22 cellular contexts compared by ENCODE assay signal in the genomic region with DNA sequence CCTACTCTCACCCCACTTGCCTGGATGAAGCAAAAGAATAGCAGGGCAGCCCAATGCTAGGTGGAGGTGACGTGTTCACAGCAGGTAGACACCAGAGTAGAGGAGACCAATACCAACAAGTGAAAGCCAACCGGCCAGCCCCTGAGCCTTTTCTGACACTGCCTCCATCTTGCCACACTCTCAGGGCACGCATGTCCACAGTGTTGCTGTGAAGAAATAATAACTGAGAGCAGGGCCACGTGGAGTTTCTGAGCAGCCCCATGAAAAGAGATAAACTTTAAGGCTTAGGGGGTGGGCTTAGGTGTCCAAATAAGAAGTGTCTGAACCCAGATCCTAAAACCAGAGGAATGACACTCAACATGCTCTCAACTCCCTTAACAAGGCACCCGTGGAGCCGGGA. TPM values are rescaled to one million over a fixed set of nuclear protein-coding genes. Genes with fewer than 3 reads are reported as not detected.
DNase-seq lines count a peak whose midpoint lies in the region; ATAC-seq and TF ChIP-seq lines count a peak whose summit lies in the region.
"Had no signal": no experiment of that assay in that cellular context is flagged by ENCODE, and none has a peak within 500 bp of the region (broad histone marks: within the 10 kb centered on the region; RNA-seq: fewer than 3 reads in every experiment).

No MANE protein-coding gene starts in this region.

- H3K36me3 Mint-ChIP-seq in memory B cell (no peaks in the 10 kb centered on the region), type B pancreatic cell (no peaks in the 10 kb centered on the region)
- H3K36me3 Mint-ChIP-seq: CD14-positive monocyte; CD8-positive, alpha-beta memory T cell had no signal

- DNase-seq in activated CD8-positive, alpha-beta memory T cell treated with anti-CD3 and anti-CD28 coated beads for 24 hours: peak; percentile 37
- DNase-seq in activated CD8-positive, alpha-beta memory T cell treated with anti-CD3 and anti-CD28 coated beads, Interleukin-2, amount 50 U/mL, for 4 hours: no peak
- DNase-seq in memory B cell (ENCODE audit: low spot score in 2 of 2) (no peak), type B pancreatic cell (ENCODE audit: extremely low spot score, unreplicated experiment) (peak; percentile 36), pons (ENCODE audit: low spot score) (no peak)
- DNase-seq: 8988T; ACHN; AML-193; BE2C; CD4-positive, alpha-beta T cell; CD8-positive, alpha-beta memory T cell; DMS53; DMS79 treated with DMSO at 0.1 percent for 48 hours; GF-D8; GOT3; H7; HCEC 1CT had no signal

- H3K27me3 Mint-ChIP-seq in memory B cell (peaks cover 1% of the 10 kb centered on the region), type B pancreatic cell (peaks cover 11% of the 10 kb centered on the region)

- no peak for TF ChIP-seq CTCF in type B pancreatic cell (conservative IDR thresholded peaks at IDR 0.05)

- ATAC-seq in memory B cell (ENCODE audit: low read depth) (no peak), HG03342 (IDR thresholded peaks at IDR 0.05; ENCODE audit: unreplicated experiment) (no peak)
- ATAC-seq: A549 had no signal

- peaks cover 15% of the 10 kb centered on the region for H3K4me1 Mint-ChIP-seq in memory B cell
- H3K4me1 Mint-ChIP-seq in type B pancreatic cell (ENCODE audit: unreplicated experiment): no peaks in the 10 kb centered on the region

- H3K4me3 Mint-ChIP-seq in memory B cell (no peak overlapping the region), type B pancreatic cell (no peak overlapping the region)
- H3K4me3 Mint-ChIP-seq: CD14-positive monocyte; CD4-positive, alpha-beta T cell; CD8-positive, alpha-beta memory T cell had no signal

- H3K27ac Mint-ChIP-seq in memory B cell (peak overlapping the region; percentile 21), type B pancreatic cell (no peak overlapping the region)
- H3K27ac Mint-ChIP-seq: CD14-positive monocyte; CD4-positive, alpha-beta T cell; CD8-positive, alpha-beta memory T cell had no signal

- H3K9me3 Mint-ChIP-seq in memory B cell (no peaks in the 10 kb centered on the region), type B pancreatic cell (no peaks in the 10 kb centered on the region)
- H3K9me3 Mint-ChIP-seq: CD8-positive, alpha-beta memory T cell had no signal

RNA-seq across cellular contexts. Expression of gene TMEM273, which starts 9.0 kb away (rescaled TPM):
- not detected in 2 replicates for total RNA-seq in type B pancreatic cell (ENCODE audit: low replicate concordance)
- total RNA-seq: Daoy, G401, H7 had no signal

Comparison
In these comparisons a context has a peak if more than half of its experiments do, and no peak if none do; other contexts are left out.
1. DNase-seq: peak in activated CD8-positive, alpha-beta memory T cell treated with anti-CD3 and anti-CD28 coated beads for 24 hours (single experiment) and type B pancreatic cell (single experiment); none in activated CD8-positive, alpha-beta memory T cell treated with anti-CD3 and anti-CD28 coated beads, Interleukin-2, amount 50 U/mL, for 4 hours (single experiment), memory B cell (0 of 2) and pons (single experiment).